ENCODE assay signal across 14 cellular contexts in genomic region chr10:70931168-70931805, GRCh38. TPM values are rescaled to one million over a fixed set of nuclear protein-coding genes. Genes with fewer than 3 reads are reported as not detected.
DNase-seq lines count a peak whose midpoint lies in the region; ATAC-seq and TF ChIP-seq lines count a peak whose summit lies in the region.
"Had no signal": no experiment of that assay in that cellular context is flagged by ENCODE, and none has a peak within 500 bp of the region (broad histone marks: within the 10 kb centered on the region; RNA-seq: fewer than 3 reads in every experiment).

No MANE protein-coding gene starts in this region.

- WGBS in prostate gland: 61% methylated on average over 15 of the region's 15 CpGs
- WGBS in esophagus squamous epithelium, 2 donors: 44 to 63% methylated on average over 8 to 15 of the region's 15 CpGs

- TF ChIP-seq POLR2A in prostate gland (IDR thresholded peaks at IDR 0.05): no peak
- TF ChIP-seq POLR2A in esophagus squamous epithelium (IDR thresholded peaks at IDR 0.05): no peak

- H3K4me3 ChIP-seq in SJCRH30 (no peak overlapping the region), epithelial cell of proximal tubule (ENCODE audit: low read depth, low read length) (no peak overlapping the region), prostate gland (no peak overlapping the region), esophagus squamous epithelium (no peak overlapping the region)
- H3K4me3 ChIP-seq: Peyer's patch, tibial nerve had no signal

- peak; percentile 9 for TF ChIP-seq CTCF in epithelial cell of proximal tubule (conservative IDR thresholded peaks at IDR 0.05; ENCODE audit: low read depth, low read length)
- no peak for TF ChIP-seq CTCF in prostate gland (IDR thresholded peaks at IDR 0.05)
- no peak for TF ChIP-seq CTCF in esophagus squamous epithelium (IDR thresholded peaks at IDR 0.05)

- H3K27me3 ChIP-seq in SJCRH30: no peaks in the 10 kb centered on the region
- no peaks in the 10 kb centered on the region for H3K27me3 ChIP-seq in prostate gland (replicated peaks; ENCODE audit: insufficient read depth)
- H3K27me3 ChIP-seq in esophagus squamous epithelium: peaks cover 0 to 38% (median 0%) of the 10 kb centered on the region in 4 donors
- H3K27me3 ChIP-seq: Peyer's patch, tibial nerve had no signal

- intact Hi-C loops in prostate gland (cut with DNase I): no loop called here
- intact Hi-C loops in esophagus squamous epithelium (cut with DNase I): no loop called here

- no peaks in the 10 kb centered on the region for H3K9me3 ChIP-seq in SJCRH30 (replicated peaks)
- H3K9me3 ChIP-seq in prostate gland: no peaks in the 10 kb centered on the region
- H3K9me3 ChIP-seq in esophagus squamous epithelium: no peaks in the 10 kb centered on the region
- H3K9me3 ChIP-seq: Peyer's patch, tibial nerve had no signal

- no peak for ATAC-seq in GM21390 (IDR thresholded peaks at IDR 0.05; ENCODE audit: unreplicated experiment)
- ATAC-seq: naive thymus-derived CD4-positive, alpha-beta T cell had no signal

- H3K4me1 ChIP-seq in SJCRH30: no peaks in the 10 kb centered on the region
- H3K4me1 ChIP-seq in prostate gland (replicated peaks): no peaks in the 10 kb centered on the region
- peaks cover 5 to 25% (median 5%) of the 10 kb centered on the region in 3 donors for H3K4me1 ChIP-seq in esophagus squamous epithelium
- H3K4me1 ChIP-seq: Peyer's patch, tibial nerve had no signal

- DNase-seq in HCEC 1CT (peak; percentile 14), SJCRH30 (peak; percentile 11), epithelial cell of proximal tubule (ENCODE audit: low read depth) (peak; percentile 66), prostate gland (ENCODE audit: low spot score) (peak; percentile 47), NCI-H1930 (lab: John Stamatoyannopoulos, UW) (no peak), esophagus squamous epithelium (lab: John Stamatoyannopoulos, UW) (no peak)
- DNase-seq in central memory CD4-positive, alpha-beta T cell: no peak
- DNase-seq: activated naive CD8-positive, alpha-beta T cell treated with anti-CD3 and anti-CD28 coated beads for 36 hours; CD4-positive, alpha-beta memory T cell; MV-4-11; naive thymus-derived CD4-positive, alpha-beta T cell; Peyer's patch had no signal

- H3K36me3 ChIP-seq in SJCRH30 (no peaks in the 10 kb centered on the region), prostate gland (no peaks in the 10 kb centered on the region), esophagus squamous epithelium (no peaks in the 10 kb centered on the region)
- H3K36me3 ChIP-seq: Peyer's patch, tibial nerve had no signal

- H3K27ac ChIP-seq in SJCRH30 (no peak overlapping the region), prostate gland (no peak overlapping the region), esophagus squamous epithelium (no peak overlapping the region)
- H3K27ac ChIP-seq: Peyer's patch, tibial nerve had no signal

RNA-seq across cellular contexts. Expression of gene PCBD1, which starts 42.9 kb away (rescaled TPM):
- 25.5 TPM in 2 replicates for total RNA-seq in SJCRH30 (2014; rRNA removed; shearing (Covaris generic))
- total RNA-seq in epithelial cell of proximal tubule (122 and 165 TPM in 2 replicates), prostate gland (100 to 1,000 TPM in 1 of 2 donors, 10 to 100 TPM in 1; 87.4 to 121 TPM), esophagus squamous epithelium (10 to 100 TPM; 26.2 to 56.3 (median 41.5) TPM)

Comparison
In these comparisons a context has a peak if more than half of its experiments do, and no peak if none do; other contexts are left out.
1. DNase-seq: peak in HCEC 1CT (single experiment), SJCRH30 (2 of 2), epithelial cell of proximal tubule (single experiment) and prostate gland (single experiment); none in central memory CD4-positive, alpha-beta T cell (single experiment), NCI-H1930 (0 of 2) and esophagus squamous epithelium (single experiment).